ENCODE assay signal across 2 cellular contexts in genomic region chr10:73771722-73772279, GRCh38.
TF ChIP-seq lines count a peak whose summit lies in the region.

No MANE protein-coding gene starts in this region.

TF ChIP-seq in HepG2, 621 proteins besides CTCF, POLR2A, EP300 and RAD21 (continues in another document):
- TF ChIP-seq HOXD1 (CRISPR knock-in tag; IDR thresholded peaks at IDR 0.05) (no peak), ARID3A (IDR thresholded peaks at IDR 0.05; ENCODE audit: low read depth, low read length) (no peak), NR2F1 (CRISPR knock-in tag; IDR thresholded peaks at IDR 0.05) (0 out of 4 replicates have a peak, but pooled peaks of 1 of the 2 experiments have one; percentile 7), PITX1 (CRISPR knock-in tag; IDR thresholded peaks at IDR 0.05) (no peak), NFYB (CRISPR knock-in tag; IDR thresholded peaks at IDR 0.05) (0 out of 2 replicates have a peak, but pooled peaks have one; percentile 23), ZNF430 (CRISPR knock-in tag; IDR thresholded peaks at IDR 0.05) (no peak), ZNF441 (CRISPR knock-in tag; IDR thresholded peaks at IDR 0.05; ENCODE audit: borderline replicate concordance) (peak; percentile 39; the same call in 1 of the 2 replicates), ZBTB3 (CRISPR knock-in tag; IDR thresholded peaks at IDR 0.05; ENCODE audit: borderline replicate concordance, low read depth) (no peak), KAT8 (CRISPR knock-in tag; IDR thresholded peaks at IDR 0.05) (0 out of 2 replicates have a peak, but pooled peaks have one; percentile 2), KMT2B (CRISPR knock-in tag; IDR thresholded peaks at IDR 0.05) (no peak), ZUFSP (CRISPR knock-in tag; IDR thresholded peaks at IDR 0.05; ENCODE audit: borderline replicate concordance) (no peak)
- TF ChIP-seq, protein P1, sequence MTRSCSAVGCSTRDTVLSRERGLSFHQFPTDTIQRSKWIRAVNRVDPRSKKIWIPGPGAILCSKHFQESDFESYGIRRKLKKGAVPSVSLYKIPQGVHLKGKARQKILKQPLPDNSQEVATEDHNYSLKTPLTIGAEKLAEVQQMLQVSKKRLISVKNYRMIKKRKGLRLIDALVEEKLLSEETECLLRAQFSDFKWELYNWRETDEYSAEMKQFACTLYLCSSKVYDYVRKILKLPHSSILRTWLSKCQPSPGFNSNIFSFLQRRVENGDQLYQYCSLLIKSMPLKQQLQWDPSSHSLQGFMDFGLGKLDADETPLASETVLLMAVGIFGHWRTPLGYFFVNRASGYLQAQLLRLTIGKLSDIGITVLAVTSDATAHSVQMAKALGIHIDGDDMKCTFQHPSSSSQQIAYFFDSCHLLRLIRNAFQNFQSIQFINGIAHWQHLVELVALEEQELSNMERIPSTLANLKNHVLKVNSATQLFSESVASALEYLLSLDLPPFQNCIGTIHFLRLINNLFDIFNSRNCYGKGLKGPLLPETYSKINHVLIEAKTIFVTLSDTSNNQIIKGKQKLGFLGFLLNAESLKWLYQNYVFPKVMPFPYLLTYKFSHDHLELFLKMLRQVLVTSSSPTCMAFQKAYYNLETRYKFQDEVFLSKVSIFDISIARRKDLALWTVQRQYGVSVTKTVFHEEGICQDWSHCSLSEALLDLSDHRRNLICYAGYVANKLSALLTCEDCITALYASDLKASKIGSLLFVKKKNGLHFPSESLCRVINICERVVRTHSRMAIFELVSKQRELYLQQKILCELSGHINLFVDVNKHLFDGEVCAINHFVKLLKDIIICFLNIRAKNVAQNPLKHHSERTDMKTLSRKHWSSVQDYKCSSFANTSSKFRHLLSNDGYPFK (CRISPR knock-in tag; IDR thresholded peaks at IDR 0.05; ENCODE audit: borderline replicate concordance), result peak; percentile 9; the same call in 1 of the 2 replicates
- TF ChIP-seq, protein P2, sequence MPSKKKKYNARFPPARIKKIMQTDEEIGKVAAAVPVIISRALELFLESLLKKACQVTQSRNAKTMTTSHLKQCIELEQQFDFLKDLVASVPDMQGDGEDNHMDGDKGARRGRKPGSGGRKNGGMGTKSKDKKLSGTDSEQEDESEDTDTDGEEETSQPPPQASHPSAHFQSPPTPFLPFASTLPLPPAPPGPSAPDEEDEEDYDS (CRISPR knock-in tag; IDR thresholded peaks at IDR 0.05), result peak; percentile 36; the same call in 1 of the 2 replicates
- TF ChIP-seq, protein P3, sequence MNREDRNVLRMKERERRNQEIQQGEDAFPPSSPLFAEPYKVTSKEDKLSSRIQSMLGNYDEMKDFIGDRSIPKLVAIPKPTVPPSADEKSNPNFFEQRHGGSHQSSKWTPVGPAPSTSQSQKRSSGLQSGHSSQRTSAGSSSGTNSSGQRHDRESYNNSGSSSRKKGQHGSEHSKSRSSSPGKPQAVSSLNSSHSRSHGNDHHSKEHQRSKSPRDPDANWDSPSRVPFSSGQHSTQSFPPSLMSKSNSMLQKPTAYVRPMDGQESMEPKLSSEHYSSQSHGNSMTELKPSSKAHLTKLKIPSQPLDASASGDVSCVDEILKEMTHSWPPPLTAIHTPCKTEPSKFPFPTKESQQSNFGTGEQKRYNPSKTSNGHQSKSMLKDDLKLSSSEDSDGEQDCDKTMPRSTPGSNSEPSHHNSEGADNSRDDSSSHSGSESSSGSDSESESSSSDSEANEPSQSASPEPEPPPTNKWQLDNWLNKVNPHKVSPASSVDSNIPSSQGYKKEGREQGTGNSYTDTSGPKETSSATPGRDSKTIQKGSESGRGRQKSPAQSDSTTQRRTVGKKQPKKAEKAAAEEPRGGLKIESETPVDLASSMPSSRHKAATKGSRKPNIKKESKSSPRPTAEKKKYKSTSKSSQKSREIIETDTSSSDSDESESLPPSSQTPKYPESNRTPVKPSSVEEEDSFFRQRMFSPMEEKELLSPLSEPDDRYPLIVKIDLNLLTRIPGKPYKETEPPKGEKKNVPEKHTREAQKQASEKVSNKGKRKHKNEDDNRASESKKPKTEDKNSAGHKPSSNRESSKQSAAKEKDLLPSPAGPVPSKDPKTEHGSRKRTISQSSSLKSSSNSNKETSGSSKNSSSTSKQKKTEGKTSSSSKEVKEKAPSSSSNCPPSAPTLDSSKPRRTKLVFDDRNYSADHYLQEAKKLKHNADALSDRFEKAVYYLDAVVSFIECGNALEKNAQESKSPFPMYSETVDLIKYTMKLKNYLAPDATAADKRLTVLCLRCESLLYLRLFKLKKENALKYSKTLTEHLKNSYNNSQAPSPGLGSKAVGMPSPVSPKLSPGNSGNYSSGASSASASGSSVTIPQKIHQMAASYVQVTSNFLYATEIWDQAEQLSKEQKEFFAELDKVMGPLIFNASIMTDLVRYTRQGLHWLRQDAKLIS (CRISPR knock-in tag; IDR thresholded peaks at IDR 0.05), result no peak

TF ChIP-seq in GM12891, 5 proteins besides CTCF, POLR2A, EP300 and RAD21:
- no peak for TF ChIP-seq POLR2AphosphoS5 (IDR thresholded peaks at IDR 0.05; ENCODE audit: low read depth, low read length)
- TF ChIP-seq TAF1 (IDR thresholded peaks at IDR 0.05; ENCODE audit: low read depth, low read length), result no peak
- no peak for TF ChIP-seq SPI1 (IDR thresholded peaks at IDR 0.05; ENCODE audit: low read depth, low read length)
- TF ChIP-seq POU2F2 (IDR thresholded peaks at IDR 0.05; ENCODE audit: low read depth, low read length), result no peak
- TF ChIP-seq PAX5 (IDR thresholded peaks at IDR 0.05; ENCODE audit: insufficient read depth, low read length, severe bottlenecking), result no peak
